ENCODE assay signal across 4 cellular contexts in the genomic region with DNA sequence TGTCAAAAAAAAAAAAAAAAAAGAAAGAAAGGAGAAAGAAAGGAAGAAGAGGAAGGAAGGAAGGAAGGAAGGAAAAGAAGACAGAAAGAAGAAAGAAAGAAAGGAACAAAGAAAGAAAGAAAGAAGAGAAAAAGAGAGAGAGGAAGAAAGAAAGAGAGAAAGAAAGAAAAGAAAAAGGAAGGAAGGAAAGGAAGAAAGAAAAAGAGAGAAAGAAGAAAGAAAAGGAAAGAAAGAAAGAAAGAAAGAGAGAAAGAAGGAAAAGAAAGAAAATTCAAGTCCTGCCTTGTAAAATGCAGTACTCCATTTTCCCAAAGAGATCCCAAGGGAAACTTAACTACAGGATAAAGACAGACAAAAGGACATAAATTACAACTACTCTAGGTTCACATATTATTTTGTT. TPM values are rescaled to one million over a fixed set of nuclear protein-coding genes. Genes with fewer than 3 reads are reported as not detected.
"Had no signal": no experiment of that assay in that cellular context is flagged by ENCODE, and none has a peak within 500 bp of the region (broad histone marks: within the 10 kb centered on the region; RNA-seq: fewer than 3 reads in every experiment).

No MANE protein-coding gene starts in this region.

RNA-seq across cellular contexts. Expression of gene PPIAL4C, which starts 10.9 kb away (rescaled TPM):
- total RNA-seq: GM23338, H9, HepG2, HT1080 had no signal
